13 cellular contexts compared by ENCODE assay signal in the genomic region with DNA sequence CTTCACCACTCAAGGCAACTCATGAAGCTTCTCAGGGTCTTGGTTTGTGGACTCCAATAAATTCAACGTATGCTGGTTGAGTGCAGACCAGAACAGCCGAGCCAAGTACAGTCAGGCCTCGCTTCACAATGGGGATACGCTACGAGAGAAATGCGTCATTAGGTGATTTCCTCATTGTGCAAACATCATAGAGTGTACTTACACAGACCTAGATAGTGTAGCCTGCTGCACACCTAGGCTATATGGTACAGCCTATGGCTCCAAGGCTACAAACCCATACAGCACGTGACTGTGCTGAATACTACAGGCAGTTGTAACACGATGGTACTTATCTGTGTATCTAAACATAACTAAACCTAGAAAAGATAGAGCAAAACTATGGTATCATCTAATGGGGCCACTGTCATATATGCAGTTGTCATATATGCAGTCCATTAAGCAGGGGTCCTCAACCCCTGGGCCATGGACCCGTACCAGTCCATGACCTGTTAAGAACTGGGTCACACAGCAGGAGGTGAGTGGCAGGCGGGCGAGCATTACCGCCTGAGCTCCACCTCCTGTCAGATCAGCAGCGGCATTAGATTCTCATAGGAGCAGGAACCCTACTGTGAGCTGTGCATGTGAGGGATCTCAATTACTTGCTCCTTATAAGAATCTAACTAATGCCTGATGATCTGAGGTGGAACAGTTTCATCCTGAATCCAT. TPM values are rescaled to one million over a fixed set of nuclear protein-coding genes. Genes with fewer than 3 reads are reported as not detected.
DNase-seq lines count a peak whose midpoint lies in the region; ATAC-seq and TF ChIP-seq lines count a peak whose summit lies in the region.
"Had no signal": no experiment of that assay in that cellular context is flagged by ENCODE, and none has a peak within 500 bp of the region (broad histone marks: within the 10 kb centered on the region; RNA-seq: fewer than 3 reads in every experiment).

No MANE protein-coding gene starts in this region.

- no peaks in the 10 kb centered on the region for H3K9me3 Mint-ChIP-seq in activated CD4-positive, alpha-beta memory T cell treated with anti-CD3 and anti-CD28 coated beads, Interleukin-2, amount 10 ng/mL, durations not matched to agents 7 days and 5 days
- no peaks in the 10 kb centered on the region for H3K9me3 Mint-ChIP-seq in stimulated activated naive B cell treated with anti-CD40 and anti-IgM and Interleukin-4, amounts not matched to agents 10 μg/mL and 1 μg/mL and 100 μg/mL, for 72 hours
- H3K9me3 Mint-ChIP-seq: stimulated activated naive CD8-positive, alpha-beta T cell treated with anti-CD3 and anti-CD28 coated beads, Interleukin-15, amount 100 ng/mL, for 72 hours had no signal

- H3K36me3 ChIP-seq in vagina = no peaks in the 10 kb centered on the region
- H3K36me3 ChIP-seq: esophagus squamous epithelium, SJSA1 had no signal

- TF ChIP-seq CTCF in HL-60 (IDR thresholded peaks at IDR 0.05; ENCODE audit: insufficient read depth, low read length) (no peak), vagina (IDR thresholded peaks at IDR 0.05) (no peak)

- intact Hi-C loops in vagina (cut with DNase I) = no loop called here

- ATAC-seq in stimulated activated naive B cell treated with anti-CD40 and anti-IgM and Interleukin-4, amounts not matched to agents 10 μg/mL and 1 μg/mL and 100 μg/mL, for 72 hours (replicated peaks) = peak; percentile 35
- ATAC-seq in HG03045 (IDR thresholded peaks at IDR 0.05; ENCODE audit: unreplicated experiment) = no peak

- H3K27me3 Mint-ChIP-seq in activated CD4-positive, alpha-beta memory T cell treated with anti-CD3 and anti-CD28 coated beads, Interleukin-2, amount 10 ng/mL, durations not matched to agents 7 days and 5 days = peaks cover 20% of the 10 kb centered on the region
- peaks cover 4 to 37% of the 10 kb centered on the region in 2 donors for H3K27me3 Mint-ChIP-seq in stimulated activated naive B cell treated with anti-CD40 and anti-IgM and Interleukin-4, amounts not matched to agents 10 μg/mL and 1 μg/mL and 100 μg/mL, for 72 hours

- DNase-seq in activated effector memory CD4-positive, alpha-beta T cell treated with anti-CD3 and anti-CD28 coated beads, Interleukin-2, amount 50 U/mL, for 16 hours = peak; percentile 62
- DNase-seq in activated effector memory CD4-positive, alpha-beta T cell treated with Interleukin-2 at 50 U/mL for 16 hours = no peak
- DNase-seq in HL-60 (ENCODE audit: low read depth in 1 of 2, low spot score in 1 of 2) (no peak), NCI-H187 (lab: John Stamatoyannopoulos, UW) (no peak), vagina (ENCODE audit: extremely low spot score in 2 of 2) (no peak)
- DNase-seq in activated CD4-positive, alpha-beta memory T cell treated with anti-CD3 and anti-CD28 coated beads, Interleukin-2, amount 10 ng/mL, durations not matched to agents 7 days and 5 days = peak; percentile 23
- DNase-seq in stimulated activated naive B cell treated with anti-CD40 and anti-IgM and Interleukin-4, amounts not matched to agents 10 μg/mL and 1 μg/mL and 100 μg/mL, for 72 hours = no peak
- DNase-seq: esophagus squamous epithelium, mesendoderm, psoas muscle had no signal

- TF ChIP-seq POLR2A in vagina (IDR thresholded peaks at IDR 0.05) = no peak

- H3K27me3 ChIP-seq in HL-60 (ENCODE audit: insufficient read depth, poor library complexity, severe bottlenecking) (no peaks in the 10 kb centered on the region), vagina (no peaks in the 10 kb centered on the region)
- H3K27me3 ChIP-seq: esophagus squamous epithelium, SJSA1 had no signal

- H3K4me1 Mint-ChIP-seq in activated CD4-positive, alpha-beta memory T cell treated with anti-CD3 and anti-CD28 coated beads, Interleukin-2, amount 10 ng/mL, durations not matched to agents 7 days and 5 days = peaks cover 58% of the 10 kb centered on the region
- H3K4me1 Mint-ChIP-seq in stimulated activated naive B cell treated with anti-CD40 and anti-IgM and Interleukin-4, amounts not matched to agents 10 μg/mL and 1 μg/mL and 100 μg/mL, for 72 hours = peaks cover 30 to 35% of the 10 kb centered on the region in 2 donors

- H3K4me3 ChIP-seq in HL-60 (replicated peaks; ENCODE audit: insufficient read depth, low read length) (no peak overlapping the region), vagina (no peak overlapping the region)
- H3K4me3 ChIP-seq: psoas muscle, SJSA1 had no signal

- H3K36me3 Mint-ChIP-seq in activated CD4-positive, alpha-beta memory T cell treated with anti-CD3 and anti-CD28 coated beads, Interleukin-2, amount 10 ng/mL, durations not matched to agents 7 days and 5 days (ENCODE audit: low read depth) = peaks cover 6% of the 10 kb centered on the region
- no peaks in the 10 kb centered on the region for H3K36me3 Mint-ChIP-seq in stimulated activated naive B cell treated with anti-CD40 and anti-IgM and Interleukin-4, amounts not matched to agents 10 μg/mL and 1 μg/mL and 100 μg/mL, for 72 hours

- no peaks in the 10 kb centered on the region for H3K9me3 ChIP-seq in vagina
- H3K9me3 ChIP-seq: esophagus squamous epithelium, psoas muscle, SJSA1 had no signal

- H3K27ac Mint-ChIP-seq in activated CD4-positive, alpha-beta memory T cell treated with anti-CD3 and anti-CD28 coated beads, Interleukin-2, amount 10 ng/mL, durations not matched to agents 7 days and 5 days = peak overlapping the region; percentile 90
- H3K27ac Mint-ChIP-seq in stimulated activated naive B cell treated with anti-CD40 and anti-IgM and Interleukin-4, amounts not matched to agents 10 μg/mL and 1 μg/mL and 100 μg/mL, for 72 hours = peak overlapping the region; percentile 32
- H3K27ac Mint-ChIP-seq: stimulated activated naive CD8-positive, alpha-beta T cell treated with anti-CD3 and anti-CD28 coated beads, Interleukin-15, amount 100 ng/mL, for 72 hours had no signal

- CTCF ChIA-PET in activated CD4-positive, alpha-beta memory T cell treated with anti-CD3 and anti-CD28 coated beads, Interleukin-2, amount 10 ng/mL, durations not matched to agents 7 days and 5 days (lab: Charles Lee) = interaction anchor here (1.7 to 2.8 kb wide), 2 partner anchors 21 to 79 kb away, joined by 9 to 20 read pairs; no protein-coding TSS in a partner anchor

- no peaks in the 10 kb centered on the region for H3K4me1 ChIP-seq in vagina
- H3K4me1 ChIP-seq: psoas muscle, SJSA1 had no signal

- peak overlapping the region; percentile 83 for H3K4me3 Mint-ChIP-seq in activated CD4-positive, alpha-beta memory T cell treated with anti-CD3 and anti-CD28 coated beads, Interleukin-2, amount 10 ng/mL, durations not matched to agents 7 days and 5 days
- H3K4me3 Mint-ChIP-seq in stimulated activated naive B cell treated with anti-CD40 and anti-IgM and Interleukin-4, amounts not matched to agents 10 μg/mL and 1 μg/mL and 100 μg/mL, for 72 hours = no peak overlapping the region

- H3K27ac ChIP-seq in HL-60 (replicated peaks) (peak overlapping the region; percentile 80), vagina (no peak overlapping the region)
- H3K27ac ChIP-seq: psoas muscle, SJSA1 had no signal

- POLR2A ChIA-PET in activated CD4-positive, alpha-beta memory T cell treated with anti-CD3 and anti-CD28 coated beads, Interleukin-2, amount 10 ng/mL, durations not matched to agents 7 days and 5 days (lab: Charles Lee) = interaction anchor here (1.0 to 1.5 kb wide), 4 partner anchors 10 to 177 kb away, joined by 3 to 23 read pairs (median 4); a partner anchor contains a TSS

RNA-seq across cellular contexts. Expression of a gene that starts 31.5 kb away (rescaled TPM):
- under 1 TPM; 0.13 TPM for total RNA-seq in activated CD4-positive, alpha-beta memory T cell treated with anti-CD3 and anti-CD28 coated beads, Interleukin-2, amount 10 ng/mL, durations not matched to agents 7 days and 5 days
- total RNA-seq in vagina = 4.4 TPM

Comparison
In these comparisons a context has a peak if more than half of its experiments do, and no peak if none do; other contexts are left out.
1. DNase-seq: peak in activated effector memory CD4-positive, alpha-beta T cell treated with anti-CD3 and anti-CD28 coated beads, Interleukin-2, amount 50 U/mL, for 16 hours (single experiment) and activated CD4-positive, alpha-beta memory T cell treated with anti-CD3 and anti-CD28 coated beads, Interleukin-2, amount 10 ng/mL, durations not matched to agents 7 days and 5 days (single experiment); none in activated effector memory CD4-positive, alpha-beta T cell treated with Interleukin-2 at 50 U/mL for 16 hours (single experiment), HL-60 (0 of 2), stimulated activated naive B cell treated with anti-CD40 and anti-IgM and Interleukin-4, amounts not matched to agents 10 μg/mL and 1 μg/mL and 100 μg/mL, for 72 hours (single experiment), NCI-H187 (0 of 2) and vagina (0 of 2).